8 cellular contexts compared by ENCODE assay signal in genomic region chr6:15062311-15063252, GRCh38.
DNase-seq lines count a peak whose midpoint lies in the region; ATAC-seq, FAIRE-seq and TF ChIP-seq lines count a peak whose summit lies in the region.

No MANE protein-coding gene starts in this region.

- H3K79me2 ChIP-seq in astrocyte (ENCODE audit: insufficient read depth, low read length), result no peaks in the 10 kb centered on the region
- H3K79me2 ChIP-seq in keratinocyte (ENCODE audit: control insufficient read depth, insufficient read depth, low read length), result no peaks in the 10 kb centered on the region

- no peak overlapping the region for H3K27ac Mint-ChIP-seq in CD8-positive, alpha-beta memory T cell
- H3K27ac Mint-ChIP-seq in astrocyte (ENCODE audit: unreplicated experiment), result peak overlapping the region; percentile 43

- H4K20me1 ChIP-seq in astrocyte (ENCODE audit: insufficient read depth, low read length), result no peaks in the 10 kb centered on the region
- no peaks in the 10 kb centered on the region for H4K20me1 ChIP-seq in keratinocyte (ENCODE audit: control insufficient read depth, extremely low read depth, insufficient read depth, low read length)

- POLR2A ChIA-PET in CD8-positive, alpha-beta memory T cell (lab: Charles Lee), result no interaction called here

- H3K27ac ChIP-seq in CD8-positive, alpha-beta memory T cell (ENCODE audit: low read depth, low read length), result peak overlapping the region; percentile 7
- H3K27ac ChIP-seq in astrocyte (ENCODE audit: low read depth, low read length) (peak overlapping the region; percentile 83), keratinocyte (ENCODE audit: control insufficient read depth, insufficient read depth, low read length) (peak overlapping the region; percentile 89)

- H3K9ac ChIP-seq in astrocyte (ENCODE audit: low read length) (peak overlapping the region; percentile 57), keratinocyte (ENCODE audit: control insufficient read depth, extremely low read depth, insufficient read depth, low read length) (peak overlapping the region; percentile 56)

- no peak overlapping the region for H3K4me3 Mint-ChIP-seq in CD8-positive, alpha-beta memory T cell
- no peak overlapping the region for H3K4me3 Mint-ChIP-seq in astrocyte (ENCODE audit: unreplicated experiment)

- H3K9me1 ChIP-seq in keratinocyte (ENCODE audit: control insufficient read depth, extremely low read depth, insufficient read depth, low read length), result peaks cover 2% of the 10 kb centered on the region

- TF ChIP-seq CTCF in astrocyte (IDR thresholded peaks at IDR 0.05; ENCODE audit: insufficient read depth, low read depth, low read length) (no peak), keratinocyte (optimal IDR thresholded peaks at IDR 0.05 in 1 of 3, IDR thresholded peaks at IDR 0.05 in 1 of 3, conservative IDR thresholded peaks at IDR 0.05 in 1 of 3; ENCODE audit: extremely low read depth in 1 of 3, insufficient read depth in 2 of 3, low read length in 3 of 3) (no peak), D721Med (IDR thresholded peaks at IDR 0.05; ENCODE audit: insufficient read depth, missing control alignments) (no peak)

- ATAC-seq in GM21381 (IDR thresholded peaks at IDR 0.05; ENCODE audit: unreplicated experiment), result no peak

- H3K9me3 Mint-ChIP-seq in CD8-positive, alpha-beta memory T cell, result peaks cover 0 to 2% (median 0%) of the 10 kb centered on the region in 5 donors
- no peaks in the 10 kb centered on the region for H3K9me3 Mint-ChIP-seq in astrocyte (ENCODE audit: unreplicated experiment)

- no peaks in the 10 kb centered on the region for H3K4me1 ChIP-seq in CD8-positive, alpha-beta memory T cell (ENCODE audit: insufficient read depth, low read length)
- peaks cover 31% of the 10 kb centered on the region for H3K4me1 ChIP-seq in astrocyte (ENCODE audit: insufficient read depth, low read length)
- peaks cover 32% of the 10 kb centered on the region for H3K4me1 ChIP-seq in keratinocyte (ENCODE audit: control insufficient read depth, extremely low read depth, insufficient read depth, low read length)

- H3K4me2 ChIP-seq in astrocyte (ENCODE audit: low read length), result no peak overlapping the region
- H3K4me2 ChIP-seq in keratinocyte (ENCODE audit: control insufficient read depth, extremely low read depth, insufficient read depth, low read depth, low read length), result no peak overlapping the region

- CTCF ChIA-PET in CD8-positive, alpha-beta memory T cell (lab: Charles Lee), result no interaction called here

- in situ Hi-C loops in G401 (cut with HindIII; ENCODE audit: low sequenced_read_pairs), result no loop called here

- no peaks in the 10 kb centered on the region for H3K36me3 ChIP-seq in CD8-positive, alpha-beta memory T cell (ENCODE audit: insufficient read depth, low read length)
- H3K36me3 ChIP-seq in astrocyte (ENCODE audit: insufficient read depth, low read length) (no peaks in the 10 kb centered on the region), keratinocyte (ENCODE audit: control insufficient read depth in 2 of 2, extremely low read depth in 1 of 2, insufficient read depth in 2 of 2, low read length in 2 of 2) (no peaks in the 10 kb centered on the region)

- H2AFZ ChIP-seq in astrocyte (ENCODE audit: low read depth, low read length) (no peak overlapping the region), keratinocyte (ENCODE audit: control insufficient read depth, low read length) (peak overlapping the region; percentile 22)

- no peak overlapping the region for H3K4me3 ChIP-seq in CD8-positive, alpha-beta memory T cell (ENCODE audit: low read length)
- H3K4me3 ChIP-seq in astrocyte (ENCODE audit: insufficient read depth, low read depth, low read length), result no peak overlapping the region
- H3K4me3 ChIP-seq in keratinocyte (ENCODE audit: control insufficient read depth in 2 of 3, extremely low read depth in 1 of 3, insufficient read depth in 2 of 3, low read depth in 1 of 3, low read length in 3 of 3), result no peak overlapping the region

- no peaks in the 10 kb centered on the region for H3K36me3 Mint-ChIP-seq in CD8-positive, alpha-beta memory T cell
- no peaks in the 10 kb centered on the region for H3K36me3 Mint-ChIP-seq in astrocyte (ENCODE audit: low read depth, unreplicated experiment)

- no peaks in the 10 kb centered on the region for H3K27me3 Mint-ChIP-seq in CD8-positive, alpha-beta memory T cell
- no peaks in the 10 kb centered on the region for H3K27me3 Mint-ChIP-seq in astrocyte (ENCODE audit: low read depth, unreplicated experiment)

- no peak for DNase-seq in CD8-positive, alpha-beta memory T cell
- DNase-seq in NCI-H1694 treated with DMSO at 0.1 percent for 48 hours (lab: John Stamatoyannopoulos, UW) (peak; percentile 64), astrocyte (ENCODE audit: low read depth) (peak; percentile 99), keratinocyte (ENCODE audit: low read depth, low spot score) (peak; percentile 99), D721Med (ENCODE audit: insufficient read length, low spot score) (no peak), NCI-H1092 treated with DMSO at 0.1 percent for 48 hours (lab: John Stamatoyannopoulos, UW) (no peak), G401 (ENCODE audit: low spot score) (no peak)

- H3K9me3 ChIP-seq in CD8-positive, alpha-beta memory T cell (ENCODE audit: low read length), result no peaks in the 10 kb centered on the region
- H3K9me3 ChIP-seq in astrocyte (ENCODE audit: insufficient read depth, low read depth, low read length), result no peaks in the 10 kb centered on the region
- H3K9me3 ChIP-seq in keratinocyte (ENCODE audit: control insufficient read depth, low read depth, low read length), result no peaks in the 10 kb centered on the region

- dilution Hi-C loops in keratinocyte (cut with MboI; ENCODE audit: extremely low pct_ligation_motif_present, low sequenced_read_pairs), result no loop called here

- peak; percentile 63 for FAIRE-seq in astrocyte (lab: Jason Lieb, UNC)
- FAIRE-seq in keratinocyte (lab: Jason Lieb, UNC), result peak; percentile 95
- FAIRE-seq in D721Med (lab: Jason Lieb, UNC), result no peak

- no peaks in the 10 kb centered on the region for H3K27me3 ChIP-seq in CD8-positive, alpha-beta memory T cell (ENCODE audit: insufficient read depth, low read length, poor library complexity, severe bottlenecking)
- H3K27me3 ChIP-seq in astrocyte (ENCODE audit: insufficient read depth, low read length) (no peaks in the 10 kb centered on the region), keratinocyte (ENCODE audit: control insufficient read depth, extremely low read depth, insufficient read depth, low read length) (no peaks in the 10 kb centered on the region)

- H3K4me1 Mint-ChIP-seq in CD8-positive, alpha-beta memory T cell, result no peaks in the 10 kb centered on the region
- H3K4me1 Mint-ChIP-seq in astrocyte (ENCODE audit: low read depth, unreplicated experiment), result peaks cover 22% of the 10 kb centered on the region

Comparison
In these comparisons a context has a peak if more than half of its experiments do, and no peak if none do; other contexts are left out.
1. DNase-seq: peak in NCI-H1694 treated with DMSO at 0.1 percent for 48 hours (single experiment), astrocyte (single experiment) and keratinocyte (single experiment); none in CD8-positive, alpha-beta memory T cell (0 of 5), D721Med (single experiment), NCI-H1092 treated with DMSO at 0.1 percent for 48 hours (single experiment) and G401 (single experiment).
2. H3K27ac ChIP-seq: peak in every context shown above with its lines; median percentile 89 in keratinocyte; 83 in astrocyte; 7 in CD8-positive, alpha-beta memory T cell.